In genomic region chr14:103607039-103607668, GRCh38 we compare ENCODE assay signal across 8 cellular contexts. TPM values are rescaled to one million over a fixed set of nuclear protein-coding genes. Genes with fewer than 3 reads are reported as not detected.
DNase-seq lines count a peak whose midpoint lies in the region; ATAC-seq and TF ChIP-seq lines count a peak whose summit lies in the region.

No MANE protein-coding gene starts in this region.

- intact Hi-C loops in posterior cingulate gyrus (cut with DNase I), result no loop called here

- peaks cover 7 to 25% (median 13%) of the 10 kb centered on the region in 4 donors for H3K4me1 Mint-ChIP-seq in CD4-positive, CD25-positive, alpha-beta regulatory T cell
- H3K4me1 Mint-ChIP-seq in activated naive CD8-positive, alpha-beta T cell treated with anti-CD3 and anti-CD28 coated beads, Interleukin-2, amount 50 U/mL, for 24 hours, result peaks cover 18% of the 10 kb centered on the region

- TF ChIP-seq CTCF in MM.1S (IDR thresholded peaks at IDR 0.05; ENCODE audit: low read length) (peak; percentile 13), SK-N-SH (IDR thresholded peaks at IDR 0.05) (peak; percentile 42), cardiac muscle cell (IDR thresholded peaks at IDR 0.05; ENCODE audit: low read depth, low read length) (peak; percentile 38)

- H3K79me2 ChIP-seq in MM.1S (ENCODE audit: low read length), result no peaks in the 10 kb centered on the region
- no peaks in the 10 kb centered on the region for H3K79me2 ChIP-seq in SK-N-SH (ENCODE audit: insufficient read depth)

- H3K9ac ChIP-seq in MM.1S (ENCODE audit: low read length) (no peak overlapping the region), SK-N-SH (no peak overlapping the region)

- TF ChIP-seq RAD21 in SK-N-SH (IDR thresholded peaks at IDR 0.05; ENCODE audit: low read length), result peak; percentile 54

- WGBS in SK-N-SH (ENCODE audit: low lambda C conversion rate), result 7% methylated on average over 21 of the region's 25 CpGs

- H3K9me3 Mint-ChIP-seq in CD4-positive, CD25-positive, alpha-beta regulatory T cell, result peaks cover 0 to 7% (median 0%) of the 10 kb centered on the region in 7 donors
- peaks cover 7% of the 10 kb centered on the region for H3K9me3 Mint-ChIP-seq in activated naive CD8-positive, alpha-beta T cell treated with anti-CD3 and anti-CD28 coated beads, Interleukin-2, amount 50 U/mL, for 24 hours

- H4K20me1 ChIP-seq in MM.1S (ENCODE audit: insufficient read depth, low read length) (no peaks in the 10 kb centered on the region), SK-N-SH (ENCODE audit: insufficient read depth) (no peaks in the 10 kb centered on the region)

- H3K27ac Mint-ChIP-seq in CD4-positive, CD25-positive, alpha-beta regulatory T cell, result peak overlapping the region in 2 of 3 donors; percentile 32 to 78
- peak overlapping the region; percentile 73 for H3K27ac Mint-ChIP-seq in activated naive CD8-positive, alpha-beta T cell treated with anti-CD3 and anti-CD28 coated beads, Interleukin-2, amount 50 U/mL, for 24 hours

- ATAC-seq in CD4-positive, CD25-positive, alpha-beta regulatory T cell (ENCODE audit: low read depth in 2 of 2), result peak; percentile 79 to 81
- ATAC-seq in GM21423 (IDR thresholded peaks at IDR 0.05; ENCODE audit: unreplicated experiment) (peak; percentile 72), GM19328 (IDR thresholded peaks at IDR 0.05; ENCODE audit: unreplicated experiment) (no peak)
- peak; percentile 78 for ATAC-seq in activated naive CD8-positive, alpha-beta T cell treated with anti-CD3 and anti-CD28 coated beads, Interleukin-2, amount 50 U/mL, for 24 hours

- no peak overlapping the region for H3K27ac ChIP-seq in CD4-positive, CD25-positive, alpha-beta regulatory T cell (ENCODE audit: insufficient read depth, low read length, poor library complexity, severe bottlenecking)
- H3K27ac ChIP-seq in MM.1S (ENCODE audit: low read length) (peak overlapping the region; percentile 50; the same call in 1 of the 2 replicates), SK-N-SH (ENCODE audit: low read depth in 2 of 2, low read length in 1 of 2) (no peak overlapping the region), cardiac muscle cell (no peak overlapping the region)

- peaks cover 8% of the 10 kb centered on the region; the same call in 1 of the 2 replicates for H3F3A ChIP-seq in MM.1S (ENCODE audit: insufficient read depth, low read length)
- peaks cover 12% of the 10 kb centered on the region for H3F3A ChIP-seq in SK-N-SH (replicated peaks; ENCODE audit: insufficient read depth)

- POLR2A ChIA-PET in SK-N-SH (lab: Yijun Ruan, JAX), result no interaction called here

- DNase-seq in CD4-positive, CD25-positive, alpha-beta regulatory T cell, result peak; percentile 13 to 69 (median 40)
- DNase-seq in MM.1S, result peak; percentile 86
- peak; percentile 87 for DNase-seq in SK-N-SH
- peak; percentile 63 for DNase-seq in activated naive CD8-positive, alpha-beta T cell treated with anti-CD3 and anti-CD28 coated beads, Interleukin-2, amount 50 U/mL, for 24 hours
- DNase-seq in cardiac muscle cell (ENCODE audit: low read depth in 1 of 2, low spot score in 1 of 2), result peak; percentile 23 to 96
- peak; percentile 57 to 97 (median 76) for DNase-seq in posterior cingulate gyrus

- H3K36me3 Mint-ChIP-seq in CD4-positive, CD25-positive, alpha-beta regulatory T cell, result no peaks in the 10 kb centered on the region
- H3K36me3 Mint-ChIP-seq in activated naive CD8-positive, alpha-beta T cell treated with anti-CD3 and anti-CD28 coated beads, Interleukin-2, amount 50 U/mL, for 24 hours (ENCODE audit: low read depth), result peaks cover 7% of the 10 kb centered on the region

- H3K27me3 Mint-ChIP-seq in CD4-positive, CD25-positive, alpha-beta regulatory T cell, result peaks cover 6% of the 10 kb centered on the region
- peaks cover 31% of the 10 kb centered on the region for H3K27me3 Mint-ChIP-seq in activated naive CD8-positive, alpha-beta T cell treated with anti-CD3 and anti-CD28 coated beads, Interleukin-2, amount 50 U/mL, for 24 hours

- H3K9me2 ChIP-seq in MM.1S (replicated peaks; ENCODE audit: insufficient read depth, low read length) (no peaks in the 10 kb centered on the region), SK-N-SH (no peaks in the 10 kb centered on the region)

- peak overlapping the region; percentile 53; the same call in 1 of the 2 replicates for H2AFZ ChIP-seq in MM.1S (ENCODE audit: low read length)
- no peak overlapping the region for H2AFZ ChIP-seq in SK-N-SH (ENCODE audit: low read depth)

- H3K4me3 Mint-ChIP-seq in CD4-positive, CD25-positive, alpha-beta regulatory T cell, result peak overlapping the region; percentile 76 to 89 (median 84)
- peak overlapping the region; percentile 61 for H3K4me3 Mint-ChIP-seq in activated naive CD8-positive, alpha-beta T cell treated with anti-CD3 and anti-CD28 coated beads, Interleukin-2, amount 50 U/mL, for 24 hours

- no peaks in the 10 kb centered on the region for H3K27me3 ChIP-seq in CD4-positive, CD25-positive, alpha-beta regulatory T cell (ENCODE audit: control insufficient read depth, insufficient read depth, low read length)
- H3K27me3 ChIP-seq in MM.1S (replicated peaks; ENCODE audit: insufficient read depth, low read length) (no peaks in the 10 kb centered on the region), SK-N-SH (ENCODE audit: insufficient read depth) (no peaks in the 10 kb centered on the region), cardiac muscle cell (peaks cover 7% of the 10 kb centered on the region)

- peak overlapping the region; percentile 66 for H3K4me3 ChIP-seq in CD4-positive, CD25-positive, alpha-beta regulatory T cell (ENCODE audit: low read depth, low read length)
- H3K4me3 ChIP-seq in MM.1S (ENCODE audit: low read length), result peak overlapping the region; percentile 25; the same call in 1 of the 2 replicates
- H3K4me3 ChIP-seq in SK-N-SH (ENCODE audit: low read depth in 2 of 2, low read length in 1 of 2), result no peak overlapping the region
- no peak overlapping the region for H3K4me3 ChIP-seq in cardiac muscle cell

- peaks cover 18% of the 10 kb centered on the region for H3K4me1 ChIP-seq in CD4-positive, CD25-positive, alpha-beta regulatory T cell (ENCODE audit: control insufficient read depth, insufficient read depth, low read length, poor library complexity, severe bottlenecking)
- H3K4me1 ChIP-seq in MM.1S (ENCODE audit: low read length) (peaks cover 9% of the 10 kb centered on the region), SK-N-SH (ENCODE audit: control insufficient read depth in 1 of 2, insufficient read depth in 2 of 2, low read depth in 1 of 2, low read length in 1 of 2) (peaks cover 10 to 11% of the 10 kb centered on the region in 2 experiments; a peak in 2 of 4 replicates), cardiac muscle cell (ENCODE audit: low read depth) (no peaks in the 10 kb centered on the region)

- CTCF ChIA-PET in SK-N-SH (lab: Yijun Ruan, JAX), result interaction anchor here (0.5 to 2.9 kb wide), 13 partner anchors 12 to 98 kb away, joined by 3 to 11 read pairs (median 3); partner anchors contain the start of gene KLC1

- H3K36me3 ChIP-seq in CD4-positive, CD25-positive, alpha-beta regulatory T cell (ENCODE audit: control insufficient read depth, insufficient read depth, low read length), result no peaks in the 10 kb centered on the region
- H3K36me3 ChIP-seq in MM.1S (replicated peaks; ENCODE audit: insufficient read depth, low read length) (no peaks in the 10 kb centered on the region), SK-N-SH (replicated peaks in 1 of 2; ENCODE audit: control insufficient read depth in 1 of 2, insufficient read depth in 2 of 2, low read length in 1 of 2) (no peaks in the 10 kb centered on the region), cardiac muscle cell (no peaks in the 10 kb centered on the region)

- H3K4me2 ChIP-seq in MM.1S (ENCODE audit: low read depth, low read length) (peak overlapping the region; percentile 86), SK-N-SH (peak overlapping the region; percentile 56)

- no peak for TF ChIP-seq EP300 in SK-N-SH (IDR thresholded peaks at IDR 0.05; ENCODE audit: borderline replicate concordance in 1 of 2, low read depth in 1 of 2, low read length in 1 of 2)

- H3K9me3 ChIP-seq in CD4-positive, CD25-positive, alpha-beta regulatory T cell (ENCODE audit: control insufficient read depth in 2 of 2, low read length in 2 of 2), result peaks cover 7% of the 10 kb centered on the region in 2 experiments
- H3K9me3 ChIP-seq in MM.1S (replicated peaks; ENCODE audit: insufficient read depth, low read length) (no peaks in the 10 kb centered on the region), SK-N-SH (peaks cover 5% of the 10 kb centered on the region; the same call in 1 of the 2 replicates), cardiac muscle cell (ENCODE audit: low read depth) (no peaks in the 10 kb centered on the region)

TF ChIP-seq in SK-N-SH, 30 proteins besides CTCF, POLR2A, EP300 and RAD21 (continues in another document):
- TF ChIP-seq SMC3 (IDR thresholded peaks at IDR 0.05; ENCODE audit: low read depth, low read length) (no peak; the same call in 1 of the 2 replicates), GABPA (IDR thresholded peaks at IDR 0.05; ENCODE audit: low read depth) (no peak), ELF1 (IDR thresholded peaks at IDR 0.05) (no peak), MXI1 (IDR thresholded peaks at IDR 0.05; ENCODE audit: low read depth, low read length) (peak; percentile 100)

RNA-seq across cellular contexts. Expression of gene KLC1, which starts 21.9 kb away (rescaled TPM):
- total RNA-seq in CD4-positive, CD25-positive, alpha-beta regulatory T cell, result 217 TPM
- 10 to 100 TPM; 51.9 to 67.0 (median 64.7) TPM for polyA plus RNA-seq in CD4-positive, CD25-positive, alpha-beta regulatory T cell
- polyA plus RNA-seq in SK-N-SH (2012; rRNA removed), result 211 and 308 TPM in 2 replicates
- 210 and 230 TPM in 2 replicates for polyA plus RNA-seq in SK-N-SH (2012; cell fraction: cytosol; rRNA removed)
- 366 and 455 TPM in 2 replicates for polyA plus RNA-seq in SK-N-SH (2012; cell fraction: nucleus; rRNA removed)
- 252 and 365 TPM in 2 replicates for total RNA-seq in cardiac muscle cell
- polyA plus RNA-seq in cardiac muscle cell, result 167 and 190 TPM in 2 replicates

RNA-seq across cellular contexts. Expression of gene COA8, which starts 44.4 kb away (rescaled TPM):
- 15.1 TPM for total RNA-seq in CD4-positive, CD25-positive, alpha-beta regulatory T cell
- polyA plus RNA-seq in CD4-positive, CD25-positive, alpha-beta regulatory T cell, result 10 to 100 TPM; 32.3 to 55.0 (median 49.6) TPM
- 25.2 and 25.4 TPM in 2 replicates for polyA plus RNA-seq in SK-N-SH (2012; rRNA removed)
- polyA plus RNA-seq in SK-N-SH (2012; cell fraction: cytosol; rRNA removed), result 29.8 and 31.6 TPM in 2 replicates
- polyA plus RNA-seq in SK-N-SH (2012; cell fraction: nucleus; rRNA removed), result 4.9 and 8.9 TPM in 2 replicates
- 31.3 and 33.8 TPM in 2 replicates for total RNA-seq in cardiac muscle cell
- 68.2 and 69.3 TPM in 2 replicates for polyA plus RNA-seq in cardiac muscle cell

RNA-seq across cellular contexts. Expression of gene BAG5, which starts 44.7 kb away (rescaled TPM):
- 31.8 TPM for total RNA-seq in CD4-positive, CD25-positive, alpha-beta regulatory T cell
- polyA plus RNA-seq in CD4-positive, CD25-positive, alpha-beta regulatory T cell, result 10 to 100 TPM; 33.4 to 42.4 (median 39.9) TPM
- polyA plus RNA-seq in SK-N-SH (2012; rRNA removed) (5.2 and 5.9 TPM in 2 replicates), cardiac muscle cell (17.6 and 19.6 TPM in 2 replicates)
- 7.9 and 8.3 TPM in 2 replicates for polyA plus RNA-seq in SK-N-SH (2012; cell fraction: cytosol; rRNA removed)
- polyA plus RNA-seq in SK-N-SH (2012; cell fraction: nucleus; rRNA removed), result 3.4 and 5.4 TPM in 2 replicates
- total RNA-seq in cardiac muscle cell, result 17.4 and 17.6 TPM in 2 replicates

Comparison
In these comparisons a context has a peak if more than half of its experiments do, and no peak if none do; other contexts are left out.
1. H3K4me3 ChIP-seq: peak in CD4-positive, CD25-positive, alpha-beta regulatory T cell (single experiment) and MM.1S (single experiment); none in SK-N-SH (0 of 2) and cardiac muscle cell (single experiment).
2. Peak in every context shown above with its lines, with median percentiles within 50 percentile points of each other: DNase-seq and CTCF ChIP-seq.